In the genomic region with DNA sequence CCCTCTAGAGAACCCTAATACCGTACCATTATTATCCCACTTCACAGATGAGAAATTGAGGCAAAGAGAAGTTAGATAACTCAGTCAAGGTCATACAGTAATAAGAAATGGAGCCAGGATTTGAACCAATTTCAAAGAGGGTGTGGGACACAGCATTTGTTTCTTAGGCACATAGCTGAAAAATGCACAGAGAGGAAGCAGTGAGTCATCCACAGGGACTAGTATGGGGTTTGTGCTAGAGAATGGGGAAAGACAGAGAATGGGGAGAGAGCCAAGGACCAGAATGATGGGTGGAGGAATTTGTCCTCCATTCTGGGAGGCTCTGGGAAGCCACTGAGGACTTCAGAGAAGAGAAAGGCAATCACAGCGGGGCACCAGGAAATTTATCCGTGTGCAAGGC, we compare ENCODE assay signal across 8 cellular contexts.
A peak's percentile ranks its signal among the peaks of the same experiment; 100 is the strongest.
DNase-seq lines count a peak whose midpoint lies in the region; ATAC-seq and TF ChIP-seq lines count a peak whose summit lies in the region.

No MANE protein-coding gene starts in this region.

- H3K27ac Mint-ChIP-seq in activated CD8-positive, alpha-beta T cell treated with anti-CD3 and anti-CD28 coated beads, Interleukin-2, amount 10 ng/mL, durations not matched to agents 7 days and 5 days = no peak overlapping the region

- H3K27ac ChIP-seq in fibroblast of lung (ENCODE audit: insufficient read depth, low read length) (no peak overlapping the region), sigmoid colon (peak overlapping the region in 3 of 4 donors; percentile 31 to 52 (median 35))

- no peaks in the 10 kb centered on the region for H3K36me3 Mint-ChIP-seq in activated CD8-positive, alpha-beta T cell treated with anti-CD3 and anti-CD28 coated beads, Interleukin-2, amount 10 ng/mL, durations not matched to agents 7 days and 5 days (ENCODE audit: low read depth)

- H3K27me3 ChIP-seq in fibroblast of lung (ENCODE audit: control insufficient read depth, insufficient read depth, low read length) (no peaks in the 10 kb centered on the region), sigmoid colon (no peaks in the 10 kb centered on the region)

- H3K4me3 ChIP-seq in fibroblast of lung (replicated peaks in 1 of 4; ENCODE audit: control extremely low read depth in 1 of 4, insufficient read depth in 1 of 4, low read depth in 3 of 4, low read length in 4 of 4) = no peak overlapping the region
- no peak overlapping the region for H3K4me3 ChIP-seq in sigmoid colon

- H3K27me3 Mint-ChIP-seq in activated CD8-positive, alpha-beta T cell treated with anti-CD3 and anti-CD28 coated beads, Interleukin-2, amount 10 ng/mL, durations not matched to agents 7 days and 5 days (ENCODE audit: low read depth) = no peaks in the 10 kb centered on the region

- H3K9ac ChIP-seq in fibroblast of lung (ENCODE audit: insufficient read depth, low read length) = no peak overlapping the region

- 91 to 94% methylated on average over 3 of the region's 3 CpGs for WGBS in sigmoid colon, 2 donors

- no peak for TF ChIP-seq CTCF in fibroblast of lung (conservative IDR thresholded peaks at IDR 0.05 in 1 of 2, IDR thresholded peaks at IDR 0.05 in 1 of 2; ENCODE audit: low read depth in 1 of 2, low read length in 2 of 2)
- no peak for TF ChIP-seq CTCF in sigmoid colon (IDR thresholded peaks at IDR 0.05)

- H3K4me2 ChIP-seq in fibroblast of lung (ENCODE audit: extremely low read depth, insufficient read depth, low read length) = peak overlapping the region; percentile 46

- no peaks in the 10 kb centered on the region for H3K36me3 ChIP-seq in fibroblast of lung (ENCODE audit: control insufficient read depth, insufficient read depth, low read length)
- H3K36me3 ChIP-seq in sigmoid colon = no peaks in the 10 kb centered on the region

- POLR2A ChIA-PET in activated CD8-positive, alpha-beta T cell treated with anti-CD3 and anti-CD28 coated beads, Interleukin-2, amount 10 ng/mL, durations not matched to agents 7 days and 5 days (lab: Charles Lee) = no interaction called here

- H3K79me2 ChIP-seq in fibroblast of lung (ENCODE audit: control insufficient read depth, insufficient read depth, low read length) = no peaks in the 10 kb centered on the region

- DNase-seq in ELR (ENCODE audit: low read depth) (peak; percentile 47), NCI-H226 (peak; percentile 64), fibroblast of lung (ENCODE audit: low read depth in 2 of 2) (peak; percentile 71 to 86), sigmoid colon (no peak), ACHN (no peak), NCI-H2227 treated with DMSO at 0.1 percent for 48 hours (lab: John Stamatoyannopoulos, UW) (no peak), anterior cingulate cortex (lab: John Stamatoyannopoulos, UW) (no peak)
- DNase-seq in activated CD8-positive, alpha-beta T cell treated with anti-CD3 and anti-CD28 coated beads, Interleukin-2, amount 10 ng/mL, durations not matched to agents 7 days and 5 days = no peak

- in situ Hi-C loops in ACHN (cut with HindIII; ENCODE audit: low pct_ligation_motif_present, low pct_unique_long_range_greater_than_20kb, low sequenced_read_pairs) = no loop called here

- TF ChIP-seq EP300 in sigmoid colon (IDR thresholded peaks at IDR 0.05) = no peak

- H3K4me1 Mint-ChIP-seq in activated CD8-positive, alpha-beta T cell treated with anti-CD3 and anti-CD28 coated beads, Interleukin-2, amount 10 ng/mL, durations not matched to agents 7 days and 5 days (ENCODE audit: low read depth) = peaks cover 11% of the 10 kb centered on the region

- no peak overlapping the region for H3K4me3 Mint-ChIP-seq in activated CD8-positive, alpha-beta T cell treated with anti-CD3 and anti-CD28 coated beads, Interleukin-2, amount 10 ng/mL, durations not matched to agents 7 days and 5 days

- H2AFZ ChIP-seq in fibroblast of lung (ENCODE audit: low read length) = no peak overlapping the region

- no peak for ATAC-seq in activated CD8-positive, alpha-beta T cell treated with anti-CD3 and anti-CD28 coated beads, Interleukin-2, amount 10 ng/mL, durations not matched to agents 7 days and 5 days

- no peaks in the 10 kb centered on the region for H3K9me3 ChIP-seq in fibroblast of lung (ENCODE audit: control insufficient read depth, insufficient read depth, low read depth, low read length)
- H3K9me3 ChIP-seq in sigmoid colon = no peaks in the 10 kb centered on the region

- TF ChIP-seq POLR2A in sigmoid colon (IDR thresholded peaks at IDR 0.05) = no peak

- intact Hi-C loops in sigmoid colon (cut with DNase I) = no loop called here

- H4K20me1 ChIP-seq in fibroblast of lung (ENCODE audit: control insufficient read depth, extremely low read depth, insufficient read depth, low read length) = no peaks in the 10 kb centered on the region

- no peaks in the 10 kb centered on the region for H3K9me3 Mint-ChIP-seq in activated CD8-positive, alpha-beta T cell treated with anti-CD3 and anti-CD28 coated beads, Interleukin-2, amount 10 ng/mL, durations not matched to agents 7 days and 5 days (ENCODE audit: insufficient read depth)

- CTCF ChIA-PET in activated CD8-positive, alpha-beta T cell treated with anti-CD3 and anti-CD28 coated beads, Interleukin-2, amount 10 ng/mL, durations not matched to agents 7 days and 5 days (lab: Charles Lee) = no interaction called here

- H3K4me1 ChIP-seq in fibroblast of lung (ENCODE audit: control insufficient read depth, extremely low read depth, insufficient read depth, low read length) (peaks cover 8% of the 10 kb centered on the region), sigmoid colon (no peaks in the 10 kb centered on the region)

Comparison
In these comparisons a context has a peak if more than half of its experiments do, and no peak if none do; other contexts are left out.
1. DNase-seq: peak in ELR (single experiment), NCI-H226 (single experiment) and fibroblast of lung (2 of 2); none in sigmoid colon (single experiment), ACHN (single experiment), activated CD8-positive, alpha-beta T cell treated with anti-CD3 and anti-CD28 coated beads, Interleukin-2, amount 10 ng/mL, durations not matched to agents 7 days and 5 days (single experiment), NCI-H2227 treated with DMSO at 0.1 percent for 48 hours (single experiment) and anterior cingulate cortex (0 of 58).